ENCODE assay signal across 10 cellular contexts in the genomic region with DNA sequence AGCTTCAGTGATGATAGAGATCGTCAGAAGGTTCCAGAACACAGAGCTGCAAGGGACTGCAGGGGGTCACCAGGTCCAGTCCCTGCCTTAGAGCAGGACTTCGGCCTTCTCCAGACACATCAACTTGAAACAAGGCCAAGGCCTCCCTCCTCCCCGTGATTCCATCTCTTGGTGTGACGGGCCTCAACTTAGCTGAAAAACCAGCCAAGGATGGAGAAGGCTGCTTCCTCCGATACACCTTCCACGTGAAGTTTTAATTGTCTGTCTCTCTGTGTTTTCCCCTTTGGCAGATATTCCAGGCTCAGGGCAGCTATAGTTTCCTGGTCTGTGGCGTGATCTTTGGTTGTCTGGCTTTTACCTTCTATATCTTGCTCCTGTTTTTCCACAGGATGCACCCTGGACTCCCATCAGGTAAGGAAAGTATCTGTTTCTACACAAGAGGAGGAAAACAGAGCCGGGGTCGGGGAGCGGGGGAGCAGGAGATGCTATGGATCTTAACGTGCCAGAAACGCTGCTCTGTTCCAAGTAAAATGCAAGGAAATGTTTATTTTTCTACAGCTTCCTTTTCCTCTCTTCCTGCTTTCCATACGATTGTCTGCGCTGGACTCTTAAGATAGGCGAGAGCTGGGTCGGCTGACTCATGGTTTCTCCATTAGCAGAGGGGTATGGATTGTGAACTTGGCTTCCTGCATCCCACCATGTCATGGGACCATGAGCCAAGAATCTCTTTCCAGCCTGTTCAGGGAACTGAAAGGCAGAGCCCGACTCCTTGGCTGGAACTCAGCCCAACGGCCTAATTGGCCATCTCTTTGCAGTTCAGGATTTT. TPM values are rescaled to one million over a fixed set of nuclear protein-coding genes. Genes with fewer than 3 reads are reported as not detected.
DNase-seq lines count a peak whose midpoint lies in the region; ATAC-seq, FAIRE-seq and TF ChIP-seq lines count a peak whose summit lies in the region.
"Had no signal": no experiment of that assay in that cellular context is flagged by ENCODE, and none has a peak within 500 bp of the region (broad histone marks: within the 10 kb centered on the region; RNA-seq: fewer than 3 reads in every experiment).

No MANE protein-coding gene starts in this region.

- H3K4me1 ChIP-seq in small intestine (ENCODE audit: control insufficient read depth in 2 of 2, insufficient read depth in 1 of 2, low read depth in 1 of 2, low read length in 1 of 2) = peaks cover 0 to 3% of the 10 kb centered on the region in 2 donors

- H3K4me1 Mint-ChIP-seq in MCF 10A (ENCODE audit: insufficient read depth, unreplicated experiment) = peaks cover 22% of the 10 kb centered on the region

- CTCF ChIA-PET in MCF 10A (lab: Yijun Ruan, JAX) = interaction anchor here (1.0 to 26.1 kb wide), 4 partner anchors 30 to 82 kb away, joined by 3 to 918 read pairs (median 6); a partner anchor contains a TSS

- BruUV-seq in MCF 10A (replicated peaks; lab: Mats Ljungman, UMichigan) = no TSS peak

- 53 to 78% (median 70%) methylated on average over 18 of the region's 18 CpGs for WGBS in small intestine, 3 donors

- peak overlapping the region in 1 of 2 donors; percentile 23 for H3K27ac ChIP-seq in small intestine (ENCODE audit: low read depth in 1 of 2, low read length in 1 of 2)

- peak overlapping the region; percentile 55 for H3K27ac Mint-ChIP-seq in MCF 10A (ENCODE audit: low read depth, unreplicated experiment)

- intact Hi-C loops in MCF 10A (cut with micrococcal nuclease) = no loop called here

- no peak for ATAC-seq in GM19467 (IDR thresholded peaks at IDR 0.05; ENCODE audit: unreplicated experiment)

- H3K36me3 Mint-ChIP-seq in MCF 10A (ENCODE audit: insufficient read depth, unreplicated experiment) = peaks cover 26% of the 10 kb centered on the region

- TF ChIP-seq CTCF in HFF-Myc (IDR thresholded peaks at IDR 0.05; ENCODE audit: low read depth, low read length, missing control alignments) (no peak), MCF 10A (IDR thresholded peaks at IDR 0.05; ENCODE audit: unreplicated experiment) (no peak)

- H3K9me3 ChIP-seq in small intestine (ENCODE audit: control insufficient read depth, low read depth) = no peaks in the 10 kb centered on the region

- no peak overlapping the region for H3K4me3 Mint-ChIP-seq in MCF 10A (ENCODE audit: unreplicated experiment)

- no peak for FAIRE-seq in small intestine (lab: Jason Lieb, UNC)
- FAIRE-seq: HTR-8/SVneo, TTC549 had no signal

- H3K4me3 ChIP-seq in HFF-Myc (replicated peaks; ENCODE audit: low read depth, low read length) (no peak overlapping the region), small intestine (ENCODE audit: low read depth in 1 of 2, low read length in 2 of 2) (no peak overlapping the region)

- H3K27me3 ChIP-seq in small intestine (ENCODE audit: control insufficient read depth in 2 of 2, insufficient read depth in 2 of 2, low read length in 2 of 2) = no peaks in the 10 kb centered on the region

- no peaks in the 10 kb centered on the region for H3K9me3 Mint-ChIP-seq in MCF 10A (ENCODE audit: unreplicated experiment)

- peak; percentile 83 for DNase-seq in HFF-Myc (ENCODE audit: extremely low read depth, low read depth)
- DNase-seq in MCF 10A (ENCODE audit: unreplicated experiment) = no peak
- peak; percentile 89 for DNase-seq in iris pigment epithelial cell (ENCODE audit: low read depth)
- DNase-seq in smooth muscle cell of the brain vasculature (ENCODE audit: low read depth, low spot score) = peak; percentile 61
- DNase-seq in small intestine = no peak
- no peak for DNase-seq in NCI-H128 (lab: John Stamatoyannopoulos, UW; ENCODE audit: unreplicated experiment)
- no peak for DNase-seq in NCI-H146 (lab: John Stamatoyannopoulos, UW)

- peaks cover 0 to 5% of the 10 kb centered on the region in 2 donors for H3K36me3 ChIP-seq in small intestine (ENCODE audit: control insufficient read depth in 2 of 2, insufficient read depth in 2 of 2, low read length in 2 of 2)

- POLR2A ChIA-PET in MCF 10A (lab: Yijun Ruan, JAX) = interaction anchor here (0.6 to 12.4 kb wide), 4 partner anchors 9 to 1437 kb away, joined by 3 to 555 read pairs (median 4); a partner anchor contains a TSS

- H3K27me3 Mint-ChIP-seq in MCF 10A (ENCODE audit: insufficient read depth, unreplicated experiment) = no peaks in the 10 kb centered on the region

RNA-seq across cellular contexts. Expression of a gene that starts 32.8 kb away (rescaled TPM):
- total RNA-seq in MCF 10A (2022) = 101 and 109 TPM in 2 replicates
- polyA plus RNA-seq in small intestine = 1 to 10 TPM; 2.7 to 6.0 (median 3.0) TPM

Comparison
In these comparisons a context has a peak if more than half of its experiments do, and no peak if none do; other contexts are left out.
1. DNase-seq: peak in HFF-Myc (single experiment), iris pigment epithelial cell (single experiment) and smooth muscle cell of the brain vasculature (single experiment); none in MCF 10A (single experiment), small intestine (single experiment), NCI-H128 (single experiment) and NCI-H146 (single experiment).